10 cellular contexts compared by ENCODE assay signal in genomic region chr6:30763155-30763617, GRCh38. TPM values are rescaled to one million over a fixed set of nuclear protein-coding genes. Genes with fewer than 3 reads are reported as not detected.
DNase-seq lines count a peak whose midpoint lies in the region; ATAC-seq and TF ChIP-seq lines count a peak whose summit lies in the region.
"Had no signal": no experiment of that assay in that cellular context is flagged by ENCODE, and none has a peak within 500 bp of the region (broad histone marks: within the 10 kb centered on the region; RNA-seq: fewer than 3 reads in every experiment).

No MANE protein-coding gene starts in this region.

- H3K4me2 ChIP-seq in hepatocyte = peak overlapping the region; percentile 53

- H3K9me3 ChIP-seq in RWPE2 (ENCODE audit: severe bottlenecking) (no peaks in the 10 kb centered on the region), hepatocyte (ENCODE audit: low read depth) (no peaks in the 10 kb centered on the region)

- H3K27ac ChIP-seq in RWPE2 (ENCODE audit: poor library complexity, severe bottlenecking) (peak overlapping the region; percentile 81), hepatocyte (peak overlapping the region; percentile 94)

- H2AFZ ChIP-seq in hepatocyte = no peak overlapping the region

- no peaks in the 10 kb centered on the region for H3K79me2 ChIP-seq in hepatocyte

- H3K9me3 Mint-ChIP-seq in T-helper 2 cell treated with Interferon-gamma antibody and Interleukin-4, amounts not matched to agents 5 μg/mL and 100 μg/mL, for 36 hours = no peaks in the 10 kb centered on the region
- H3K9me3 Mint-ChIP-seq in progenitor cell of endocrine pancreas (ENCODE audit: low read depth) (no peaks in the 10 kb centered on the region), immature natural killer cell (no peaks in the 10 kb centered on the region)

- H3K4me1 ChIP-seq in RWPE2 (ENCODE audit: insufficient read depth, poor library complexity, severe bottlenecking) (peaks cover 35% of the 10 kb centered on the region), hepatocyte (ENCODE audit: insufficient read depth) (peaks cover 20% of the 10 kb centered on the region)

- H3K4me3 Mint-ChIP-seq in T-helper 2 cell treated with Interferon-gamma antibody and Interleukin-4, amounts not matched to agents 5 μg/mL and 100 μg/mL, for 36 hours = no peak overlapping the region
- H3K4me3 Mint-ChIP-seq in progenitor cell of endocrine pancreas (ENCODE audit: low read depth) = peak overlapping the region; percentile 51
- H3K4me3 Mint-ChIP-seq in immature natural killer cell = no peak overlapping the region

- no peak for TF ChIP-seq CTCF in RWPE2 (IDR thresholded peaks at IDR 0.05; ENCODE audit: poor library complexity, severe bottlenecking)
- TF ChIP-seq CTCF in hepatocyte (IDR thresholded peaks at IDR 0.05; ENCODE audit: poor library complexity) = no peak
- TF ChIP-seq CTCF in progenitor cell of endocrine pancreas (IDR thresholded peaks at IDR 0.05; ENCODE audit: unreplicated experiment) = no peak

- H3K4me1 Mint-ChIP-seq in T-helper 2 cell treated with Interferon-gamma antibody and Interleukin-4, amounts not matched to agents 5 μg/mL and 100 μg/mL, for 36 hours (ENCODE audit: low read depth) = peaks cover 34% of the 10 kb centered on the region
- peaks cover 41% of the 10 kb centered on the region for H3K4me1 Mint-ChIP-seq in progenitor cell of endocrine pancreas (ENCODE audit: low read depth)
- peaks cover 3 to 4% of the 10 kb centered on the region in 2 donors for H3K4me1 Mint-ChIP-seq in immature natural killer cell

- H3K27ac Mint-ChIP-seq in T-helper 2 cell treated with Interferon-gamma antibody and Interleukin-4, amounts not matched to agents 5 μg/mL and 100 μg/mL, for 36 hours = peak overlapping the region; percentile 34
- H3K27ac Mint-ChIP-seq in progenitor cell of endocrine pancreas (peak overlapping the region; percentile 94), immature natural killer cell (no peak overlapping the region)

- H3K36me3 ChIP-seq in RWPE2 (ENCODE audit: low read depth) = no peaks in the 10 kb centered on the region
- no peaks in the 10 kb centered on the region for H3K36me3 ChIP-seq in hepatocyte (replicated peaks; ENCODE audit: insufficient read depth, low read depth)

- DNase-seq in T-helper 2 cell treated with Interferon-gamma antibody and Interleukin-4, amounts not matched to agents 5 μg/mL and 100 μg/mL, for 36 hours (ENCODE audit: low spot score) = no peak
- DNase-seq in T-helper 2 cell = no peak
- no peak for DNase-seq in RWPE2 (ENCODE audit: low spot score)
- DNase-seq in hepatocyte (ENCODE audit: low spot score) = peak; percentile 5
- DNase-seq in progenitor cell of endocrine pancreas (ENCODE audit: low spot score, unreplicated experiment) = no peak
- no peak for DNase-seq in HUDEP-2 (lab: John Stamatoyannopoulos, UW; ENCODE audit: unreplicated experiment in 76 of 76)
- DNase-seq in inferior parietal cortex (ENCODE audit: extremely low spot score) = no peak
- no peak for DNase-seq in immature natural killer cell
- DNase-seq: NCI-H1048, NCI-H774 had no signal

- no peaks in the 10 kb centered on the region for H3K9me2 ChIP-seq in hepatocyte (replicated peaks; ENCODE audit: insufficient read depth)

- H3K27me3 ChIP-seq in RWPE2 (ENCODE audit: insufficient read depth, poor library complexity, severe bottlenecking) = no peaks in the 10 kb centered on the region
- no peaks in the 10 kb centered on the region for H3K27me3 ChIP-seq in hepatocyte

- H3K27me3 Mint-ChIP-seq in T-helper 2 cell treated with Interferon-gamma antibody and Interleukin-4, amounts not matched to agents 5 μg/mL and 100 μg/mL, for 36 hours (ENCODE audit: low read depth) = no peaks in the 10 kb centered on the region
- H3K27me3 Mint-ChIP-seq in progenitor cell of endocrine pancreas (no peaks in the 10 kb centered on the region), immature natural killer cell (ENCODE audit: low read depth in 3 of 3) (peaks cover 2 to 5% (median 2%) of the 10 kb centered on the region in 3 donors)

- WGBS in hepatocyte (ENCODE audit: low lambda C conversion rate, missing lambda C conversion rate) = 96% methylated on average over 1 of the region's 1 CpG

- no peak for ATAC-seq in RWPE2 (ENCODE audit: low read depth)

- no peak overlapping the region for H3K4me3 ChIP-seq in RWPE2 (ENCODE audit: severe bottlenecking)
- H3K4me3 ChIP-seq in hepatocyte = no peak overlapping the region

- H4K20me1 ChIP-seq in hepatocyte (ENCODE audit: insufficient read depth, poor library complexity, severe bottlenecking) = no peaks in the 10 kb centered on the region

- H3K36me3 Mint-ChIP-seq in T-helper 2 cell treated with Interferon-gamma antibody and Interleukin-4, amounts not matched to agents 5 μg/mL and 100 μg/mL, for 36 hours (ENCODE audit: low read depth) = no peaks in the 10 kb centered on the region
- no peaks in the 10 kb centered on the region for H3K36me3 Mint-ChIP-seq in progenitor cell of endocrine pancreas (ENCODE audit: insufficient read depth)
- peaks cover 0 to 7% (median 0%) of the 10 kb centered on the region in 3 donors for H3K36me3 Mint-ChIP-seq in immature natural killer cell

RNA-seq across cellular contexts. Expression of gene IER3, which starts 18.8 kb away (rescaled TPM):
- 173 and 193 TPM in 2 replicates for total RNA-seq in hepatocyte
- polyA plus RNA-seq in hepatocyte = 158 and 159 TPM in 2 replicates
- total RNA-seq in progenitor cell of endocrine pancreas = 22.1 and 23.2 TPM in 2 replicates
- 1 to 10 TPM; 1.0 to 2.7 (median 1.6) TPM for polyA plus RNA-seq in immature natural killer cell

RNA-seq across cellular contexts. Expression of gene FLOT1, which starts 20.7 kb away (rescaled TPM):
- 93.5 and 103 TPM in 2 replicates for total RNA-seq in hepatocyte
- polyA plus RNA-seq in hepatocyte = 144 and 148 TPM in 2 replicates
- total RNA-seq in progenitor cell of endocrine pancreas = 111 and 115 TPM in 2 replicates
- polyA plus RNA-seq in immature natural killer cell = 100 to 1,000 TPM; 148 to 214 (median 174) TPM

RNA-seq across cellular contexts. Expression of gene TUBB, which starts 43.0 kb away (rescaled TPM):
- total RNA-seq in hepatocyte (460 and 470 TPM in 2 replicates), progenitor cell of endocrine pancreas (1,227 and 1,272 TPM in 2 replicates)
- polyA plus RNA-seq in hepatocyte (414 and 433 TPM in 2 replicates), immature natural killer cell (100 to 1,000 TPM in 1 of 3 donors, 10 to 100 TPM in 2; 80.8 to 215 (median 84.0) TPM)

RNA-seq across cellular contexts. Expression of gene MDC1, which starts 46.1 kb away (rescaled TPM):
- total RNA-seq in hepatocyte = 3.3 and 8.7 TPM in 2 replicates
- 9.8 and 9.9 TPM in 2 replicates for polyA plus RNA-seq in hepatocyte
- 58.5 and 67.6 TPM in 2 replicates for total RNA-seq in progenitor cell of endocrine pancreas
- 10 to 100 TPM in 1 of 3 donors, 1 to 10 TPM in 1, not detected in 1; 3.0 to 16.5 TPM for polyA plus RNA-seq in immature natural killer cell

Comparison
In these comparisons a context has a peak if more than half of its experiments do, and no peak if none do; other contexts are left out.
1. H3K27ac Mint-ChIP-seq: peak in T-helper 2 cell treated with Interferon-gamma antibody and Interleukin-4, amounts not matched to agents 5 μg/mL and 100 μg/mL, for 36 hours (single experiment) and progenitor cell of endocrine pancreas (single experiment); none in immature natural killer cell (0 of 6).